In the genomic region with DNA sequence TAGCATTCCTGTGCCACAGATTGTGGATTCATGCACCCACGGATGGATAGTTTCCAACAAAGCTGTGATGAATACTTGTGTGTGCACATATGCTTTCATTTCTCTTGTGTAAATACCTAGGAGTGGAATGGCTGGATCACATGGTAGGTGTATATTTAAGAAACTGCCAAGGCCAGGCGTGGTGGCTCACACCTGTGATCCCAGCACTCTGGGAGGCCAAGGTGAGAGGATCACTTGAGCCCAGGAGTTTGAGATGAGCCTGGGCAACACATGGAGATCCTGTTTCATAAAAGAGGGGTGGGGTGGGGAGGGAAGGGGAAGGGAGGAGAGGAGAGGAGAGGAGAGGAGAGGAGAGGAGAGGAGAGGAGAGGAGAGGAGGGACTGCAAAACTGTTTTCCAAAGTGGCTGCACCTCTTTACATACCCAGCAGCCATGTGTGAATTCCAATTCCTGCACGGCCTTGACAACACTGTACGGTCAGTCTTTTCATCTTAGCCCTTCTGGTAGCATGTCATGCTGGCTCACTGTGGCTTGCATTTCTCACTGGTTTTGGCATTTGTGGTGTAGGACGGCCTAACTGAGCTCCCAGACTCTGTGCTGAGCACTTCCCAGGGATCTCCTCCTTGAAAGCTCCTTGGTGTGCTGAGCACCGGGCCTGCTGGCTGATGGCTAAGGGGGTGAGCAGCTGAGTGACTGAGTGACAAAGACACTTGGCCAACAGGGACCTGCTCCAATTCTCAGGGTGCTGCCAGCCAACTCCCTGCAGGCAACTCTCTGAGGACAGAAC, we compare ENCODE assay signal across 10 cellular contexts. TPM values are rescaled to one million over a fixed set of nuclear protein-coding genes. Genes with fewer than 3 reads are reported as not detected.
DNase-seq lines count a peak whose midpoint lies in the region; ATAC-seq and TF ChIP-seq lines count a peak whose summit lies in the region.
"Had no signal": no experiment of that assay in that cellular context is flagged by ENCODE, and none has a peak within 500 bp of the region (broad histone marks: within the 10 kb centered on the region; RNA-seq: fewer than 3 reads in every experiment).

No MANE protein-coding gene starts in this region.

- no peak overlapping the region for H3K27ac ChIP-seq in mammary epithelial cell (ENCODE audit: insufficient read depth, low read depth, low read length)
- no peak overlapping the region for H3K27ac ChIP-seq in body of pancreas

- CTCF ChIA-PET in MCF 10A (lab: Yijun Ruan, JAX), result interaction anchor here (1.5 kb wide), 1 partner anchor 30 kb away, joined by 6 read pairs; no protein-coding TSS in a partner anchor
- CTCF ChIA-PET in mammary epithelial cell (lab: Charles Lee; ENCODE audit: low non-redundant PET), result interaction anchor here (0.6 kb wide), 1 partner anchor 36 kb away, joined by 3 read pairs; no protein-coding TSS in a partner anchor

- no peaks in the 10 kb centered on the region for H3K36me3 Mint-ChIP-seq in MCF 10A (ENCODE audit: insufficient read depth, unreplicated experiment)
- peaks cover 3% of the 10 kb centered on the region for H3K36me3 Mint-ChIP-seq in effector memory CD8-positive, alpha-beta T cell (ENCODE audit: insufficient read depth)
- H3K36me3 Mint-ChIP-seq in naive B cell, result peaks cover 0 to 12% of the 10 kb centered on the region in 2 donors

- POLR2A ChIA-PET in MCF 10A (lab: Yijun Ruan, JAX), result interaction anchor here (0.5 to 1.2 kb wide), 3 partner anchors 16 to 24 kb away, joined by 3 to 5 read pairs (median 5); no protein-coding TSS in a partner anchor

- dilution Hi-C loops in mammary epithelial cell (cut with HindIII; ENCODE audit: low sequenced_read_pairs), result no loop called here

- H3K27me3 Mint-ChIP-seq in MCF 10A (ENCODE audit: insufficient read depth, unreplicated experiment) (no peaks in the 10 kb centered on the region), naive B cell (no peaks in the 10 kb centered on the region)
- no peaks in the 10 kb centered on the region for H3K27me3 Mint-ChIP-seq in effector memory CD8-positive, alpha-beta T cell

- no peak overlapping the region for H3K9ac ChIP-seq in mammary epithelial cell (ENCODE audit: insufficient read depth, low read length)

- TF ChIP-seq CTCF in MCF 10A (IDR thresholded peaks at IDR 0.05; ENCODE audit: unreplicated experiment) (no peak), mammary epithelial cell (conservative IDR thresholded peaks at IDR 0.05 in 1 of 2, IDR thresholded peaks at IDR 0.05 in 1 of 2; ENCODE audit: extremely low read depth in 1 of 2, insufficient read depth in 1 of 2, low read depth in 1 of 2, low read length in 2 of 2) (no peak), body of pancreas (IDR thresholded peaks at IDR 0.05) (no peak)

- no peaks in the 10 kb centered on the region for H3K79me2 ChIP-seq in mammary epithelial cell (ENCODE audit: insufficient read depth, low read length)

- H3K9me3 ChIP-seq in mammary epithelial cell (replicated peaks; ENCODE audit: insufficient read depth, low read length) (no peaks in the 10 kb centered on the region), body of pancreas (no peaks in the 10 kb centered on the region)
- H3K9me3 ChIP-seq: BE2C had no signal

- H3K9me3 Mint-ChIP-seq in MCF 10A (ENCODE audit: unreplicated experiment) (no peaks in the 10 kb centered on the region), naive B cell (peaks cover 0 to 3% (median 0%) of the 10 kb centered on the region in 7 donors)
- no peaks in the 10 kb centered on the region for H3K9me3 Mint-ChIP-seq in effector memory CD8-positive, alpha-beta T cell

- H3K4me3 ChIP-seq in mammary epithelial cell (replicated peaks in 1 of 3; ENCODE audit: insufficient read depth in 1 of 3, low read depth in 2 of 3, low read length in 3 of 3), result no peak overlapping the region
- H3K4me3 ChIP-seq in body of pancreas, result no peak overlapping the region

- H3K4me1 ChIP-seq in mammary epithelial cell (ENCODE audit: insufficient read depth, low read length), result peaks cover 25% of the 10 kb centered on the region
- no peaks in the 10 kb centered on the region for H3K4me1 ChIP-seq in body of pancreas
- H3K4me1 ChIP-seq: BE2C had no signal

- H3K4me2 ChIP-seq in mammary epithelial cell (ENCODE audit: insufficient read depth, low read depth, low read length), result no peak overlapping the region

- no TSS peak for BruUV-seq in MCF 10A (replicated peaks; lab: Mats Ljungman, UMichigan)
- BruUV-seq in mammary epithelial cell (replicated peaks; lab: Mats Ljungman, UMichigan), result no TSS peak

- no peak overlapping the region for H2AFZ ChIP-seq in mammary epithelial cell (ENCODE audit: low read depth, low read length)

- no peak for TF ChIP-seq POLR2A in body of pancreas (IDR thresholded peaks at IDR 0.05)

- H3K4me3 Mint-ChIP-seq in MCF 10A (ENCODE audit: unreplicated experiment) (no peak overlapping the region), naive B cell (peak overlapping the region in 3 of 8 donors; percentile 29 to 56 (median 32))
- H3K4me3 Mint-ChIP-seq in effector memory CD8-positive, alpha-beta T cell, result no peak overlapping the region

- in situ Hi-C loops in mammary epithelial cell (cut with MboI; ENCODE audit: low sequenced_read_pairs in 2 of 2), result no loop called here

- H3K27ac Mint-ChIP-seq in MCF 10A (ENCODE audit: low read depth, unreplicated experiment) (peak overlapping the region; percentile 71), naive B cell (peak overlapping the region; percentile 59 to 98 (median 82))
- peak overlapping the region; percentile 68 to 82 for H3K27ac Mint-ChIP-seq in effector memory CD8-positive, alpha-beta T cell

- WGBS in mammary epithelial cell (ENCODE audit: low coverage, missing lambda C conversion rate), result 77% methylated on average over 4 of the region's 6 CpGs
- WGBS in body of pancreas, 2 donors, result 88 to 89% methylated on average over 4 to 6 of the region's 6 CpGs

- intact Hi-C loops in MCF 10A (cut with micrococcal nuclease), result no loop called here
- intact Hi-C loops in mammary epithelial cell (cut with micrococcal nuclease), result no loop called here
- intact Hi-C loops in body of pancreas (cut with DNase I), result no loop called here

- H3K36me3 ChIP-seq in mammary epithelial cell (ENCODE audit: insufficient read depth, low read length), result no peaks in the 10 kb centered on the region
- H3K36me3 ChIP-seq in body of pancreas (replicated peaks in 1 of 2; ENCODE audit: insufficient read depth in 1 of 2, low read depth in 2 of 2), result no peaks in the 10 kb centered on the region
- H3K36me3 ChIP-seq: BE2C had no signal

- H3K27me3 ChIP-seq in mammary epithelial cell (ENCODE audit: insufficient read depth, low read length), result no peaks in the 10 kb centered on the region
- no peaks in the 10 kb centered on the region for H3K27me3 ChIP-seq in body of pancreas
- H3K27me3 ChIP-seq: BE2C had no signal

- no peak for ATAC-seq in effector memory CD8-positive, alpha-beta T cell (replicated peaks)
- ATAC-seq in naive B cell (ENCODE audit: low read depth in 2 of 2) (no peak), body of pancreas (no peak), GM21447 (IDR thresholded peaks at IDR 0.05; ENCODE audit: unreplicated experiment) (no peak)

- H4K20me1 ChIP-seq in mammary epithelial cell (ENCODE audit: insufficient read depth, low read length), result no peaks in the 10 kb centered on the region

- DNase-seq in MCF 10A (ENCODE audit: unreplicated experiment), result no peak
- DNase-seq in mammary epithelial cell, result no peak
- DNase-seq in effector memory CD8-positive, alpha-beta T cell, result no peak
- DNase-seq in naive B cell, result no peak
- no peak for DNase-seq in body of pancreas
- no peak for DNase-seq in ureter (ENCODE audit: low spot score)
- DNase-seq in DMS153 (lab: John Stamatoyannopoulos, UW), result no peak
- DNase-seq: BE2C, NCI-H1105 had no signal

- H3K4me1 Mint-ChIP-seq in MCF 10A (ENCODE audit: insufficient read depth, unreplicated experiment) (peaks cover 23% of the 10 kb centered on the region), naive B cell (peaks cover 63 to 85% (median 84%) of the 10 kb centered on the region in 3 donors)
- H3K4me1 Mint-ChIP-seq in effector memory CD8-positive, alpha-beta T cell (ENCODE audit: low read depth in 2 of 2), result peaks cover 36 to 38% of the 10 kb centered on the region in 2 donors

RNA-seq across cellular contexts. Expression of a gene that starts 27.9 kb away (rescaled TPM):
- total RNA-seq in MCF 10A (2022) (8.9 and 9.5 TPM in 2 replicates), mammary epithelial cell (10 to 100 TPM in 1 of 2 donors, 1 to 10 TPM in 1; 3.5 to 13.0 TPM), body of pancreas (1 to 10 TPM; 7.0 to 7.3 TPM), ureter (14.4 TPM)
- polyA plus RNA-seq in mammary epithelial cell (2.4 TPM), naive B cell (ENCODE audit: low read depth in 6 of 6) (1 to 10 TPM in 5 of 6 donors, under 1 TPM in 1; 0.71 to 9.4 (median 5.3) TPM)
- 13.3 TPM for polyA minus RNA-seq in mammary epithelial cell

RNA-seq across cellular contexts. Expression of a gene that starts 46.3 kb away (rescaled TPM):
- total RNA-seq in MCF 10A (2022) (32.2 and 39.8 TPM in 2 replicates), mammary epithelial cell (10 to 100 TPM; 21.2 to 34.6 TPM), body of pancreas (10 to 100 TPM; 21.5 to 49.1 TPM), ureter (35.9 TPM)
- polyA plus RNA-seq in mammary epithelial cell (30.5 TPM), naive B cell (ENCODE audit: low read depth in 6 of 6) (10 to 100 TPM; 51.3 to 98.1 (median 62.4) TPM)
- polyA minus RNA-seq in mammary epithelial cell, result 17.2 TPM
